Comparison of ENCODE assay signal across 1 cellular context in genomic region chr6:88709819-88710246, GRCh38.
TF ChIP-seq lines count a peak whose summit lies in the region.

No MANE protein-coding gene starts in this region.

TF ChIP-seq in HepG2, 621 proteins besides CTCF, POLR2A, EP300 and RAD21 (continued from another document and continues in another):
- TF ChIP-seq MNT (IDR thresholded peaks at IDR 0.05) (no peak), ZNF724P (CRISPR knock-in tag; IDR thresholded peaks at IDR 0.05; ENCODE audit: borderline replicate concordance) (no peak), USF2 (IDR thresholded peaks at IDR 0.05; ENCODE audit: low read depth, low read length) (no peak), USF2 (CRISPR knock-in tag; IDR thresholded peaks at IDR 0.05; ENCODE audit: borderline replicate concordance) (no peak), ATF5 (CRISPR knock-in tag; IDR thresholded peaks at IDR 0.05; ENCODE audit: low read depth) (no peak), MYC (CRISPR knock-in tag; IDR thresholded peaks at IDR 0.05; ENCODE audit: borderline replicate concordance) (no peak), ZSCAN5A (CRISPR knock-in tag; IDR thresholded peaks at IDR 0.05; ENCODE audit: borderline replicate concordance) (no peak), ZNF687 (CRISPR knock-in tag; IDR thresholded peaks at IDR 0.05) (no peak), KLF9 (CRISPR knock-in tag; IDR thresholded peaks at IDR 0.05; ENCODE audit: low read depth) (no peak), NFIB (CRISPR knock-in tag; IDR thresholded peaks at IDR 0.05; ENCODE audit: borderline replicate concordance) (no peak), BHLHE40 (IDR thresholded peaks at IDR 0.05; ENCODE audit: low read length) (no peak), ATF3 (CRISPR knock-in tag; IDR thresholded peaks at IDR 0.05) (no peak), HES4 (CRISPR knock-in tag; IDR thresholded peaks at IDR 0.05; ENCODE audit: borderline replicate concordance) (no peak), MTERF4 (CRISPR knock-in tag; IDR thresholded peaks at IDR 0.05) (no peak), SNAPC4 (CRISPR knock-in tag; IDR thresholded peaks at IDR 0.05) (no peak), ZBTB8A (CRISPR knock-in tag; IDR thresholded peaks at IDR 0.05; ENCODE audit: borderline replicate concordance, low read depth) (no peak), ZNF281 (CRISPR knock-in tag; IDR thresholded peaks at IDR 0.05; ENCODE audit: borderline replicate concordance) (no peak; the same call in 1 of the 2 replicates), FOSL1 (CRISPR knock-in tag; IDR thresholded peaks at IDR 0.05; ENCODE audit: borderline replicate concordance) (no peak), E2F2 (CRISPR knock-in tag; IDR thresholded peaks at IDR 0.05; ENCODE audit: borderline replicate concordance) (no peak), ZNF280D (CRISPR knock-in tag; IDR thresholded peaks at IDR 0.05) (peak; percentile 94), FIP1L1 (IDR thresholded peaks at IDR 0.05; ENCODE audit: borderline replicate concordance, insufficient read depth, low read depth, low read length) (no peak), ZNF780A (CRISPR knock-in tag; IDR thresholded peaks at IDR 0.05) (no peak), ATRX (CRISPR knock-in tag; IDR thresholded peaks at IDR 0.05; ENCODE audit: borderline replicate concordance) (no peak), RBFOX2 (IDR thresholded peaks at IDR 0.05; ENCODE audit: low read depth, low read length) (no peak), ZNF878 (CRISPR knock-in tag; IDR thresholded peaks at IDR 0.05) (peak; percentile 60; the same call in 1 of the 2 replicates), GATA4 (IDR thresholded peaks at IDR 0.05; ENCODE audit: borderline replicate concordance, low read depth) (no peak), GATAD2A (CRISPR knock-in tag; IDR thresholded peaks at IDR 0.05) (peak; percentile 97), GPN1 (CRISPR knock-in tag; IDR thresholded peaks at IDR 0.05; ENCODE audit: borderline replicate concordance) (no peak), SMAD9 (CRISPR knock-in tag; IDR thresholded peaks at IDR 0.05) (no peak)
